Comparison of ENCODE assay signal across 12 cellular contexts in genomic region chr4:158783775-158784174, GRCh38. TPM values are rescaled to one million over a fixed set of nuclear protein-coding genes. Genes with fewer than 3 reads are reported as not detected.
DNase-seq lines count a peak whose midpoint lies in the region; ATAC-seq and TF ChIP-seq lines count a peak whose summit lies in the region.
"Had no signal": no experiment of that assay in that cellular context is flagged by ENCODE, and none has a peak within 500 bp of the region (broad histone marks: within the 10 kb centered on the region; RNA-seq: fewer than 3 reads in every experiment).

No MANE protein-coding gene starts in this region.

- H3K36me3 Mint-ChIP-seq in type B pancreatic cell, result no peaks in the 10 kb centered on the region
- H3K36me3 Mint-ChIP-seq in natural killer cell treated with Interleukin-12 subunit alpha and Interleukin-12 subunit beta and Interleukin-15 and Interleukin-18, amount 100 ng/mL, for 72 hours, result no peaks in the 10 kb centered on the region

- no peak overlapping the region for H3K4me3 Mint-ChIP-seq in type B pancreatic cell
- H3K4me3 Mint-ChIP-seq in natural killer cell treated with Interleukin-12 subunit alpha and Interleukin-12 subunit beta and Interleukin-15 and Interleukin-18, amount 100 ng/mL, for 72 hours, result no peak overlapping the region
- H3K4me3 Mint-ChIP-seq: T-helper 17 cell had no signal

- no peak for ATAC-seq in Right ventricle myocardium superior (ENCODE audit: poor library complexity)
- ATAC-seq in natural killer cell treated with Interleukin-12 subunit alpha and Interleukin-12 subunit beta and Interleukin-15 and Interleukin-18, amount 100 ng/mL, for 72 hours, result no peak
- ATAC-seq: gastroesophageal sphincter, T-helper 17 cell had no signal

- 58% methylated on average over 2 of the region's 2 CpGs for WGBS in prostate gland

- no peak overlapping the region for H3K4me3 ChIP-seq in cardiac muscle cell
- H3K4me3 ChIP-seq in prostate gland, result no peak overlapping the region
- H3K4me3 ChIP-seq: gastroesophageal sphincter had no signal

- intact Hi-C loops in Right ventricle myocardium superior (cut with DNase I) (no loop called here), prostate gland (cut with DNase I) (no loop called here)

- no peaks in the 10 kb centered on the region for H3K27me3 Mint-ChIP-seq in type B pancreatic cell
- no peaks in the 10 kb centered on the region for H3K27me3 Mint-ChIP-seq in natural killer cell treated with Interleukin-12 subunit alpha and Interleukin-12 subunit beta and Interleukin-15 and Interleukin-18, amount 100 ng/mL, for 72 hours
- H3K27me3 Mint-ChIP-seq: T-helper 17 cell had no signal

- TF ChIP-seq CTCF in cardiac muscle cell (IDR thresholded peaks at IDR 0.05; ENCODE audit: low read depth, low read length), result no peak
- TF ChIP-seq CTCF in VCaP (conservative IDR thresholded peaks at IDR 0.05), result no peak
- TF ChIP-seq CTCF in type B pancreatic cell (conservative IDR thresholded peaks at IDR 0.05), result no peak
- TF ChIP-seq CTCF in prostate gland (IDR thresholded peaks at IDR 0.05), result no peak

- H3K4me1 ChIP-seq in cardiac muscle cell (ENCODE audit: low read depth) (peaks cover 61% of the 10 kb centered on the region), prostate gland (replicated peaks) (peaks cover 6% of the 10 kb centered on the region)

- H3K36me3 ChIP-seq in cardiac muscle cell, result no peaks in the 10 kb centered on the region
- no peaks in the 10 kb centered on the region for H3K36me3 ChIP-seq in prostate gland
- H3K36me3 ChIP-seq: gastroesophageal sphincter had no signal

- H3K9me3 ChIP-seq in cardiac muscle cell (ENCODE audit: low read depth) (no peaks in the 10 kb centered on the region), prostate gland (no peaks in the 10 kb centered on the region)
- H3K9me3 ChIP-seq: gastroesophageal sphincter had no signal

- H3K27ac Mint-ChIP-seq in type B pancreatic cell, result peak overlapping the region; percentile 38
- H3K27ac Mint-ChIP-seq in natural killer cell treated with Interleukin-12 subunit alpha and Interleukin-12 subunit beta and Interleukin-15 and Interleukin-18, amount 100 ng/mL, for 72 hours, result no peak overlapping the region
- H3K27ac Mint-ChIP-seq: T-helper 17 cell had no signal

- H3K27me3 ChIP-seq in cardiac muscle cell (no peaks in the 10 kb centered on the region), prostate gland (replicated peaks; ENCODE audit: insufficient read depth) (no peaks in the 10 kb centered on the region)
- H3K27me3 ChIP-seq: gastroesophageal sphincter had no signal

- peaks cover 54% of the 10 kb centered on the region for H3K4me1 Mint-ChIP-seq in type B pancreatic cell (ENCODE audit: unreplicated experiment)
- peaks cover 38 to 41% of the 10 kb centered on the region in 2 donors for H3K4me1 Mint-ChIP-seq in natural killer cell treated with Interleukin-12 subunit alpha and Interleukin-12 subunit beta and Interleukin-15 and Interleukin-18, amount 100 ng/mL, for 72 hours (ENCODE audit: low read depth in 2 of 2)

- TF ChIP-seq POLR2A in prostate gland (IDR thresholded peaks at IDR 0.05), result no peak

- no peaks in the 10 kb centered on the region for H3K9me3 Mint-ChIP-seq in type B pancreatic cell
- H3K9me3 Mint-ChIP-seq in natural killer cell treated with Interleukin-12 subunit alpha and Interleukin-12 subunit beta and Interleukin-15 and Interleukin-18, amount 100 ng/mL, for 72 hours, result no peaks in the 10 kb centered on the region

- H3K27ac ChIP-seq in cardiac muscle cell, result peak overlapping the region; percentile 94
- peak overlapping the region; percentile 85 for H3K27ac ChIP-seq in VCaP
- no peak overlapping the region for H3K27ac ChIP-seq in prostate gland

- DNase-seq in cardiac muscle cell (ENCODE audit: low read depth in 1 of 2, low spot score in 1 of 2) (no peak), Right ventricle myocardium superior (no peak), kidney tubule cell (ENCODE audit: low spot score) (peak; percentile 61), type B pancreatic cell (ENCODE audit: extremely low spot score, unreplicated experiment) (no peak), prostate gland (ENCODE audit: low spot score) (no peak), nucleus accumbens (lab: John Stamatoyannopoulos, UW) (no peak)
- DNase-seq in natural killer cell treated with Interleukin-12 subunit alpha and Interleukin-12 subunit beta and Interleukin-15 and Interleukin-18, amount 100 ng/mL, for 72 hours (ENCODE audit: low spot score), result no peak
- DNase-seq: NCI-H446 treated with DMSO at 0.1 percent for 48 hours; stimulated activated CD4-positive, alpha-beta T cell treated with anti-CD3 and anti-CD28 coated beads, Interleukin-4, amount 100 ng/mL, for 1 hour; T-helper 17 cell had no signal

RNA-seq across cellular contexts. Expression of gene FNIP2, which starts 14.9 kb away (rescaled TPM):
- total RNA-seq in cardiac muscle cell (45.1 and 74.4 TPM in 2 replicates), Right ventricle myocardium superior (46.2 TPM), type B pancreatic cell (ENCODE audit: low replicate concordance) (31.0 and 36.5 TPM in 2 replicates), prostate gland (10 to 100 TPM; 31.1 to 39.8 TPM)
- 29.9 and 60.1 TPM in 2 replicates for polyA plus RNA-seq in cardiac muscle cell
- 10 to 100 TPM; 17.5 to 35.6 TPM for total RNA-seq in natural killer cell treated with Interleukin-12 subunit alpha and Interleukin-12 subunit beta and Interleukin-15 and Interleukin-18, amount 100 ng/mL, for 72 hours

Comparison
In these comparisons a context has a peak if more than half of its experiments do, and no peak if none do; other contexts are left out.
1. H3K27ac ChIP-seq: peak in cardiac muscle cell (single experiment) and VCaP (single experiment); none in prostate gland (0 of 2).